30 cellular contexts compared by ENCODE assay signal in the genomic region with DNA sequence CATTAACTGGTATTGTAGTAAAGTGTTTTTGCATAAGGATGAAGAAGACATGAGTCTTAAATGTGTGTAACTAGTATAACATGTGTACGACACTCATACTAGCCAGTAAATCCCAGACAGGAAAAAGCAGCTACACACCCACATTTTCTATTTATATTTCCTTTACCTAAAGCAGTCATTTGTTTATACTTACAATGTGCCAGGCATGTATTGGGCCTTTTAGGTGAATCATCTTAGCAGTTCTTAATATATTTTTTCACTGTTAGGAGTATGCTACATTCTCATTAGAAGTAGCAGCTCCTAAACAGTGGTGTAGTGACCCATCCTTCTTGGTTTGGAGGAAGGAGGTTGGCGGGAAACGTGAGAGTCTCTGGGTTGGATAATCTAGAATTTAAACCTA. TPM values are rescaled to one million over a fixed set of nuclear protein-coding genes. Genes with fewer than 3 reads are reported as not detected.
DNase-seq lines count a peak whose midpoint lies in the region; ATAC-seq, FAIRE-seq and TF ChIP-seq lines count a peak whose summit lies in the region.
"Had no signal": no experiment of that assay in that cellular context is flagged by ENCODE, and none has a peak within 500 bp of the region (broad histone marks: within the 10 kb centered on the region; RNA-seq: fewer than 3 reads in every experiment).

No MANE protein-coding gene starts in this region.

- peak overlapping the region; percentile 27 for H3K27ac Mint-ChIP-seq in neural progenitor cell
- H3K27ac Mint-ChIP-seq: activated CD4-positive, alpha-beta T cell treated with anti-CD3 and anti-CD28 coated beads, Interleukin-2, amount 10 ng/mL, durations not matched to agents 7 days and 5 days; activated naive CD8-positive, alpha-beta T cell treated with anti-CD3 and anti-CD28 coated beads, Interleukin-2, amount 50 U/mL, for 24 hours; activated T-cell treated with anti-CD3 and anti-CD28 coated beads, Interleukin-2, amount 50 U/mL, for 24 hours; CD4-positive, CD25-positive, alpha-beta regulatory T cell; effector memory CD8-positive, alpha-beta T cell; naive thymus-derived CD8-positive, alpha-beta T cell; stimulated activated naive CD8-positive, alpha-beta T cell treated with anti-CD3 and anti-CD28 coated beads, Interleukin-15, Interleukin-2, amounts not matched to agents 100 ng/mL and 50 ng/mL, for 24 hours had no signal

- no peak for TF ChIP-seq CTCF in neural progenitor cell (IDR thresholded peaks at IDR 0.05)
- no peak for TF ChIP-seq CTCF in heart left ventricle (IDR thresholded peaks at IDR 0.05)

- H3K79me2 ChIP-seq in neural progenitor cell (ENCODE audit: low read depth) = no peaks in the 10 kb centered on the region

- no peak overlapping the region for H3K4me3 ChIP-seq in neural progenitor cell
- no peak overlapping the region for H3K4me3 ChIP-seq in heart left ventricle
- H3K4me3 ChIP-seq: body of pancreas, thoracic aorta, uterus had no signal

- H3K4me3 Mint-ChIP-seq in neural progenitor cell = no peak overlapping the region
- H3K4me3 Mint-ChIP-seq: activated CD4-positive, alpha-beta T cell treated with anti-CD3 and anti-CD28 coated beads, Interleukin-2, amount 10 ng/mL, durations not matched to agents 7 days and 5 days; activated naive CD8-positive, alpha-beta T cell treated with anti-CD3 and anti-CD28 coated beads, Interleukin-2, amount 50 U/mL, for 24 hours; activated T-cell treated with anti-CD3 and anti-CD28 coated beads, Interleukin-2, amount 50 U/mL, for 24 hours; CD4-positive, CD25-positive, alpha-beta regulatory T cell; effector memory CD8-positive, alpha-beta T cell; stimulated activated naive CD8-positive, alpha-beta T cell treated with anti-CD3 and anti-CD28 coated beads, Interleukin-15, Interleukin-2, amounts not matched to agents 100 ng/mL and 50 ng/mL, for 24 hours had no signal

- no peak overlapping the region for H2AFZ ChIP-seq in neural progenitor cell (replicated peaks)

- H3K4me1 Mint-ChIP-seq in neural progenitor cell = peaks cover 50% of the 10 kb centered on the region

- H3K9me3 Mint-ChIP-seq in neural progenitor cell = no peaks in the 10 kb centered on the region
- H3K9me3 Mint-ChIP-seq: activated CD4-positive, alpha-beta T cell treated with anti-CD3 and anti-CD28 coated beads, Interleukin-2, amount 10 ng/mL, durations not matched to agents 7 days and 5 days; activated naive CD8-positive, alpha-beta T cell treated with anti-CD3 and anti-CD28 coated beads, Interleukin-2, amount 50 U/mL, for 24 hours; activated T-cell treated with anti-CD3 and anti-CD28 coated beads, Interleukin-2, amount 50 U/mL, for 24 hours; CD4-positive, CD25-positive, alpha-beta regulatory T cell; effector memory CD8-positive, alpha-beta T cell; naive thymus-derived CD8-positive, alpha-beta T cell; stimulated activated naive CD8-positive, alpha-beta T cell treated with anti-CD3 and anti-CD28 coated beads, Interleukin-15, Interleukin-2, amounts not matched to agents 100 ng/mL and 50 ng/mL, for 24 hours had no signal

- no peaks in the 10 kb centered on the region for H3K36me3 Mint-ChIP-seq in neural progenitor cell
- H3K36me3 Mint-ChIP-seq: CD4-positive, CD25-positive, alpha-beta regulatory T cell; naive thymus-derived CD8-positive, alpha-beta T cell had no signal

- H3K4me2 ChIP-seq in neural progenitor cell = no peak overlapping the region

- H3K27ac ChIP-seq in neural progenitor cell (no peak overlapping the region), heart left ventricle (peak overlapping the region in 1 of 12 donors; percentile 8)
- H3K27ac ChIP-seq: body of pancreas, thoracic aorta, uterus, WERI-Rb-1 had no signal

- H3K9me3 ChIP-seq in neural progenitor cell (ENCODE audit: low read depth) = no peaks in the 10 kb centered on the region
- no peaks in the 10 kb centered on the region for H3K9me3 ChIP-seq in heart left ventricle
- H3K9me3 ChIP-seq: body of pancreas, thoracic aorta, uterus had no signal

- no peak for DNase-seq in GM18507 (ENCODE audit: extremely low spot score, insufficient read length, low read depth)
- DNase-seq in M059J (ENCODE audit: low read depth) = peak; percentile 53
- DNase-seq in dermis blood vessel endothelial cell = peak; percentile 52
- no peak for DNase-seq in neural progenitor cell (ENCODE audit: low spot score)
- DNase-seq in heart left ventricle = no peak
- no peak for DNase-seq in RCC 7860 (ENCODE audit: low spot score)
- DNase-seq: activated CD4-positive, alpha-beta T cell treated with anti-CD3 and anti-CD28 coated beads, Interleukin-2, amount 10 ng/mL, durations not matched to agents 7 days and 5 days; activated gamma-delta T cell treated with Interleukin-2 at 50 U/mL for 16 hours; activated naive CD8-positive, alpha-beta T cell treated with anti-CD3 and anti-CD28 coated beads, Interleukin-2, amount 50 U/mL, for 24 hours; activated T-cell treated with anti-CD3 and anti-CD28 coated beads, Interleukin-2, amount 50 U/mL, for 24 hours; CD4-positive, CD25-positive, alpha-beta regulatory T cell; effector memory CD8-positive, alpha-beta T cell; H7; kidney; naive thymus-derived CD8-positive, alpha-beta T cell; NCI-H1417; NCI-H2081 treated with DMSO at 0.1 percent for 48 hours; occipital lobe; T1000; uterus had no signal

- WGBS in heart left ventricle, 4 donors = 70 to 80% (median 78%) methylated on average over 3 of the region's 3 CpGs

- H3K36me3 ChIP-seq in neural progenitor cell (no peaks in the 10 kb centered on the region), heart left ventricle (no peaks in the 10 kb centered on the region)
- H3K36me3 ChIP-seq: thoracic aorta, uterus, WERI-Rb-1 had no signal

- no peaks in the 10 kb centered on the region for H3K4me1 ChIP-seq in neural progenitor cell
- H3K4me1 ChIP-seq in heart left ventricle = peaks cover 0 to 17% (median 0%) of the 10 kb centered on the region in 12 donors
- H3K4me1 ChIP-seq: uterus had no signal

- no peak overlapping the region for H3K9ac ChIP-seq in neural progenitor cell

- no peak for ATAC-seq in HG02981 (IDR thresholded peaks at IDR 0.05; ENCODE audit: unreplicated experiment)
- ATAC-seq in HG02970 (IDR thresholded peaks at IDR 0.05; ENCODE audit: low FRiP score, unreplicated experiment) = no peak
- no peak for ATAC-seq in heart left ventricle
- ATAC-seq: activated naive CD8-positive, alpha-beta T cell treated with anti-CD3 and anti-CD28 coated beads, Interleukin-2, amount 50 U/mL, for 24 hours; body of pancreas; effector memory CD8-positive, alpha-beta T cell; naive thymus-derived CD8-positive, alpha-beta T cell had no signal

- peak; percentile 24 for FAIRE-seq in GM18507 (lab: Jason Lieb, UNC)
- FAIRE-seq in RCC 7860 (lab: Jason Lieb, UNC) = no peak
- FAIRE-seq: HTR-8/SVneo, kidney had no signal

- no peak for TF ChIP-seq POLR2A in heart left ventricle (IDR thresholded peaks at IDR 0.05)

- peaks cover 3% of the 10 kb centered on the region for H3K27me3 Mint-ChIP-seq in neural progenitor cell (ENCODE audit: insufficient read depth, low read depth)
- H3K27me3 Mint-ChIP-seq: activated CD4-positive, alpha-beta T cell treated with anti-CD3 and anti-CD28 coated beads, Interleukin-2, amount 10 ng/mL, durations not matched to agents 7 days and 5 days; activated T-cell treated with anti-CD3 and anti-CD28 coated beads, Interleukin-2, amount 50 U/mL, for 24 hours; CD4-positive, CD25-positive, alpha-beta regulatory T cell; effector memory CD8-positive, alpha-beta T cell; naive thymus-derived CD8-positive, alpha-beta T cell had no signal

- no peaks in the 10 kb centered on the region for H3K27me3 ChIP-seq in neural progenitor cell
- no peaks in the 10 kb centered on the region for H3K27me3 ChIP-seq in heart left ventricle
- H3K27me3 ChIP-seq: body of pancreas, uterus had no signal

- no peaks in the 10 kb centered on the region for H3F3A ChIP-seq in neural progenitor cell (ENCODE audit: low read depth)

- no peaks in the 10 kb centered on the region for H4K20me1 ChIP-seq in neural progenitor cell (ENCODE audit: low read depth)

- intact Hi-C loops in heart left ventricle (cut with DNase I) = loop anchor here in 2 of 10 donors (10.0 kb wide), 2 partner anchors 129 to 171 kb away; no protein-coding TSS in a partner anchor

RNA-seq across cellular contexts. Expression of gene TMC1, which starts 55.8 kb away (rescaled TPM):
- total RNA-seq in M059J (2014; rRNA removed; shearing (Covaris generic)) = 1.1 TPM in 1 of 2 replicates, not detected in the other
- total RNA-seq in dermis blood vessel endothelial cell = 0.74 and 3.4 TPM in 2 replicates
- not detected in 2 replicates for total RNA-seq in neural progenitor cell (ENCODE audit: low replicate concordance)
- total RNA-seq in heart left ventricle = under 1 TPM in 6 of 9 donors, not detected in 3; 0.07 to 0.75 (median 0.33) TPM
- not detected for polyA plus RNA-seq in heart left ventricle
- total RNA-seq: activated CD4-positive, alpha-beta T cell treated with anti-CD3 and anti-CD28 coated beads, Interleukin-2, amount 10 ng/mL, durations not matched to agents 7 days and 5 days; body of pancreas; CD4-positive, CD25-positive, alpha-beta regulatory T cell; Daoy; H7; liver; naive thymus-derived CD8-positive, alpha-beta T cell; OCI-LY7; thoracic aorta had no signal
- polyA plus RNA-seq: CD4-positive, CD25-positive, alpha-beta regulatory T cell; naive thymus-derived CD8-positive, alpha-beta T cell had no signal

Comparison
In these comparisons a context has a peak if more than half of its experiments do, and no peak if none do; other contexts are left out.
1. DNase-seq: peak in M059J (single experiment) and dermis blood vessel endothelial cell (single experiment); none in GM18507 (single experiment), neural progenitor cell (single experiment), heart left ventricle (0 of 5) and RCC 7860 (single experiment).